11 cellular contexts compared by ENCODE assay signal in the genomic region with DNA sequence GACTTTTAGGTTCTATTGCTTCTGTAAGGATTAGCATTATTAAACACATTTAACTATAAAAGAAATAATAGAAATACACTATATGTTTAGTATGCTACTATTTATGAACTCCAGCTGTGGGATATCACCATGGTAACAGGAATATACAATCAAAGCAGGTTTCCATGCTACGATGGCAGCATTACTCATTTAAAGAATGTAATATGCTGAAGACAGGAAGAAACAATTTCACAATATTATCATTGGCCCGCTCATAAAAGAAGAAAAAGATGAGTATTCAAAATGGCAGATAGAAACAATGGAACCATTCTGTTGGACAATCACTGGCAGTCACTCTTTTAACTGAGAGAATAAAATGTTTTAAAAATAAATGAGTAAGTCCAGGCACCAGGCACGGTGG.
DNase-seq lines count a peak whose midpoint lies in the region; ATAC-seq and TF ChIP-seq lines count a peak whose summit lies in the region.
"Had no signal": no experiment of that assay in that cellular context is flagged by ENCODE, and none has a peak within 500 bp of the region (broad histone marks: within the 10 kb centered on the region; RNA-seq: fewer than 3 reads in every experiment).

No MANE protein-coding gene starts in this region.

- TF ChIP-seq EP300 in transverse colon (IDR thresholded peaks at IDR 0.05; ENCODE audit: low read depth): no peak

- 76 to 77% methylated on average over 3 of the region's 3 CpGs for WGBS in transverse colon (ENCODE audit: low coverage in 1 of 2), 2 donors

- ATAC-seq in HG03175 (IDR thresholded peaks at IDR 0.05; ENCODE audit: unreplicated experiment): no peak

- TF ChIP-seq CTCF in fibroblast of pulmonary artery (IDR thresholded peaks at IDR 0.05; ENCODE audit: low read length, missing control alignments) (no peak), transverse colon (IDR thresholded peaks at IDR 0.05) (no peak)

- H3K27me3 ChIP-seq in skeletal muscle satellite cell (ENCODE audit: control insufficient read depth, insufficient read depth, low read length) (no peaks in the 10 kb centered on the region), transverse colon (no peaks in the 10 kb centered on the region)

- intact Hi-C loops in transverse colon (cut with DNase I; ENCODE audit: low total_unique reads): no loop called here

- H3K27ac ChIP-seq in transverse colon: no peak overlapping the region

- peak overlapping the region; percentile 17 for H3K9ac ChIP-seq in skeletal muscle satellite cell (ENCODE audit: low read depth, low read length)

- in situ Hi-C loops in SK-MEL-5 (cut with HindIII; ENCODE audit: low pct_unique_long_range_greater_than_20kb, low sequenced_read_pairs): no loop called here
- in situ Hi-C loops in transverse colon (cut with MboI; ENCODE audit: low pct_ligation_motif_present in 1 of 4, low pct_unique_long_range_greater_than_20kb in 1 of 4, low sequenced_read_pairs in 3 of 4): no loop called here

- H3K4me3 ChIP-seq in fibroblast of pulmonary artery (replicated peaks; ENCODE audit: low read depth, low read length): no peak overlapping the region
- no peak overlapping the region for H3K4me3 ChIP-seq in skeletal muscle satellite cell (ENCODE audit: low read length)
- no peak overlapping the region for H3K4me3 ChIP-seq in transverse colon

- no peak overlapping the region for H3K4me2 ChIP-seq in skeletal muscle satellite cell (ENCODE audit: low read length)

- H3K4me1 ChIP-seq in skeletal muscle satellite cell (ENCODE audit: control insufficient read depth, insufficient read depth, low read length) (peaks cover 3% of the 10 kb centered on the region), transverse colon (no peaks in the 10 kb centered on the region)

- DNase-seq in SIG-M5 treated with dmso at 0.1 percent for 504 hours (lab: John Stamatoyannopoulos, UW; ENCODE audit: unreplicated experiment): peak; percentile 2
- no peak for DNase-seq in SIG-M5 (lab: John Stamatoyannopoulos, UW)
- peak; percentile 86 for DNase-seq in SK-MEL-5 (ENCODE audit: low read depth, low spot score)
- DNase-seq in fibroblast of pulmonary artery (ENCODE audit: low read depth): peak; percentile 96
- no peak for DNase-seq in transverse colon
- DNase-seq in NCI-H146 treated with DMSO at 0.1 percent for 48 hours (lab: John Stamatoyannopoulos, UW; ENCODE audit: unreplicated experiment): no peak
- DNase-seq: DMS79 treated with DMSO at 0.1 percent for 48 hours; effector CD4-positive, alpha-beta T cell; T1000 had no signal

- no peak for TF ChIP-seq POLR2A in transverse colon (IDR thresholded peaks at IDR 0.05)

- H3K9me3 ChIP-seq in skeletal muscle satellite cell (replicated peaks; ENCODE audit: low read length) (no peaks in the 10 kb centered on the region), transverse colon (no peaks in the 10 kb centered on the region)

- H3K36me3 ChIP-seq in skeletal muscle satellite cell (ENCODE audit: insufficient read depth, low read length) (peaks cover 50% of the 10 kb centered on the region), transverse colon (peaks cover 0 to 44% (median 13%) of the 10 kb centered on the region in 4 donors)

Comparison
In these comparisons a context has a peak if more than half of its experiments do, and no peak if none do; other contexts are left out.
1. DNase-seq: peak in SIG-M5 treated with dmso at 0.1 percent for 504 hours (single experiment), SK-MEL-5 (single experiment) and fibroblast of pulmonary artery (single experiment); none in SIG-M5 (single experiment), transverse colon (single experiment) and NCI-H146 treated with DMSO at 0.1 percent for 48 hours (single experiment).